In genomic region chr2:70683455-70683854, GRCh38 we compare ENCODE assay signal across 22 cellular contexts.
"Had no signal": no experiment of that assay in that cellular context is flagged by ENCODE, and none has a peak within 500 bp of the region (broad histone marks: within the 10 kb centered on the region; RNA-seq: fewer than 3 reads in every experiment).

No MANE protein-coding gene starts in this region.

- H3K27me3 Mint-ChIP-seq: naive B cell had no signal

- H3K9me3 Mint-ChIP-seq: central memory CD8-positive, alpha-beta T cell; effector memory CD8-positive, alpha-beta T cell; immature natural killer cell; naive B cell; nephron; stimulated activated effector memory CD8-positive, alpha-beta T cell treated with anti-CD3 and anti-CD28 coated beads, Interleukin-12 subunit alpha, Interleukin-12 subunit beta, amount 100 ng/mL, for 72 hours had no signal

- H3K27ac Mint-ChIP-seq: effector memory CD8-positive, alpha-beta T cell; immature natural killer cell; naive B cell; nephron; stimulated activated effector memory CD8-positive, alpha-beta T cell treated with anti-CD3 and anti-CD28 coated beads, Interleukin-12 subunit alpha, Interleukin-12 subunit beta, amount 100 ng/mL, for 72 hours had no signal

- H3K27ac ChIP-seq: foreskin keratinocyte, parathyroid adenoma, psoas muscle, tibial artery, upper lobe of left lung had no signal

- H3K4me1 ChIP-seq: parathyroid adenoma, psoas muscle, tibial artery had no signal

- ATAC-seq: effector memory CD8-positive, alpha-beta T cell; foreskin keratinocyte; left cardiac atrium; left ventricle myocardium superior; psoas muscle; stimulated activated effector memory CD8-positive, alpha-beta T cell treated with anti-CD3 and anti-CD28 coated beads, Interleukin-12 subunit alpha, Interleukin-12 subunit beta, amount 100 ng/mL, for 72 hours; stimulated activated naive CD8-positive, alpha-beta T cell treated with anti-CD3 and anti-CD28 coated beads, Interleukin-15, Interleukin-2, amounts not matched to agents 100 U/mL and 50 U/mL, for 24 hours had no signal

- H3K27me3 ChIP-seq: upper lobe of left lung had no signal

- H3K9me3 ChIP-seq: psoas muscle, tibial artery, upper lobe of left lung had no signal

- H3K4me3 ChIP-seq: lung, psoas muscle, tibial artery, upper lobe of left lung had no signal

- H2AFZ ChIP-seq: parathyroid adenoma had no signal

- H3K36me3 Mint-ChIP-seq: immature natural killer cell; stimulated activated effector memory CD8-positive, alpha-beta T cell treated with anti-CD3 and anti-CD28 coated beads, Interleukin-12 subunit alpha, Interleukin-12 subunit beta, amount 100 ng/mL, for 72 hours had no signal

- H3K4me1 Mint-ChIP-seq: central memory CD8-positive, alpha-beta T cell; immature natural killer cell; naive B cell; stimulated activated effector memory CD8-positive, alpha-beta T cell treated with anti-CD3 and anti-CD28 coated beads, Interleukin-12 subunit alpha, Interleukin-12 subunit beta, amount 100 ng/mL, for 72 hours had no signal

- H3K79me2 ChIP-seq: parathyroid adenoma had no signal

- DNase-seq: effector memory CD8-positive, alpha-beta T cell; erythroblast; foreskin keratinocyte; immature natural killer cell; kidney; left cardiac atrium; left ventricle myocardium superior; mesenchymal stem cell; naive B cell; psoas muscle; retina; small intestine; stimulated activated CD4-positive, alpha-beta T cell treated with anti-CD3 and anti-CD28 coated beads, Interleukin-2, amount 100 ng/mL, for 48 hours; stimulated activated CD8-positive, alpha-beta memory T cell treated with anti-CD3 and anti-CD28 coated beads, Interleukin-4, amount 100 ng/mL, for 48 hours; stimulated activated naive CD8-positive, alpha-beta T cell treated with anti-CD3 and anti-CD28 coated beads, Interleukin-15, Interleukin-2, amounts not matched to agents 100 U/mL and 50 U/mL, for 24 hours had no signal

- H3K4me3 Mint-ChIP-seq: central memory CD8-positive, alpha-beta T cell; effector memory CD8-positive, alpha-beta T cell; immature natural killer cell; nephron; stimulated activated effector memory CD8-positive, alpha-beta T cell treated with anti-CD3 and anti-CD28 coated beads, Interleukin-12 subunit alpha, Interleukin-12 subunit beta, amount 100 ng/mL, for 72 hours had no signal

- H3K36me3 ChIP-seq: tibial artery, upper lobe of left lung had no signal
